10 cellular contexts compared by ENCODE assay signal in genomic region chr16:12120331-12120981, GRCh38.
DNase-seq lines count a peak whose midpoint lies in the region; ATAC-seq and TF ChIP-seq lines count a peak whose summit lies in the region.
"Had no signal": no experiment of that assay in that cellular context is flagged by ENCODE, and none has a peak within 500 bp of the region (broad histone marks: within the 10 kb centered on the region; RNA-seq: fewer than 3 reads in every experiment).

No MANE protein-coding gene starts in this region.

- no peak overlapping the region for H3K27ac Mint-ChIP-seq in activated T-helper 17 cell treated with anti-CD3 and anti-CD28 coated beads, Interleukin-2, amount 50 U/mL, for 72 hours
- H3K27ac Mint-ChIP-seq: activated naive CD4-positive, alpha-beta T cell treated with anti-CD3 and anti-CD28 coated beads, Interleukin-2, amount 10 ng/mL, durations not matched to agents 7 days and 5 days had no signal

- no peaks in the 10 kb centered on the region for H3K27me3 Mint-ChIP-seq in activated T-helper 17 cell treated with anti-CD3 and anti-CD28 coated beads, Interleukin-2, amount 50 U/mL, for 72 hours
- H3K27me3 Mint-ChIP-seq: activated naive CD4-positive, alpha-beta T cell treated with anti-CD3 and anti-CD28 coated beads, Interleukin-2, amount 10 ng/mL, durations not matched to agents 7 days and 5 days had no signal

- H3K79me2 ChIP-seq in SK-N-SH (ENCODE audit: insufficient read depth): no peaks in the 10 kb centered on the region

- H3K9me3 ChIP-seq in adipocyte (ENCODE audit: control insufficient read depth, low read length): no peaks in the 10 kb centered on the region
- H3K9me3 ChIP-seq in left ventricle myocardium inferior (replicated peaks): no peaks in the 10 kb centered on the region
- no peaks in the 10 kb centered on the region for H3K9me3 ChIP-seq in SK-N-SH
- H3K9me3 ChIP-seq: ovary had no signal

- no peak for TF ChIP-seq CTCF in left ventricle myocardium inferior (IDR thresholded peaks at IDR 0.05; ENCODE audit: borderline replicate concordance)
- no peak for TF ChIP-seq CTCF in SK-N-SH (IDR thresholded peaks at IDR 0.05)

- 85% methylated on average over 17 of the region's 17 CpGs for WGBS in SK-N-SH (ENCODE audit: low lambda C conversion rate)

- no peaks in the 10 kb centered on the region for H3K27me3 ChIP-seq in adipocyte (replicated peaks; ENCODE audit: control insufficient read depth, insufficient read depth, low read length)
- no peaks in the 10 kb centered on the region for H3K27me3 ChIP-seq in left ventricle myocardium inferior (ENCODE audit: low read depth)
- H3K27me3 ChIP-seq in SK-N-SH (ENCODE audit: insufficient read depth): no peaks in the 10 kb centered on the region
- H3K27me3 ChIP-seq: ovary had no signal

- H3K9me2 ChIP-seq in SK-N-SH: no peaks in the 10 kb centered on the region

- no peak overlapping the region for H2AFZ ChIP-seq in SK-N-SH (ENCODE audit: low read depth)

- no peak for TF ChIP-seq EP300 in SK-N-SH (IDR thresholded peaks at IDR 0.05; ENCODE audit: borderline replicate concordance in 1 of 2, low read depth in 1 of 2, low read length in 1 of 2)

- peaks cover 12% of the 10 kb centered on the region for H3K4me1 ChIP-seq in adipocyte (ENCODE audit: control insufficient read depth, insufficient read depth, low read length)
- H3K4me1 ChIP-seq in left ventricle myocardium inferior: peaks cover 29% of the 10 kb centered on the region
- H3K4me1 ChIP-seq in SK-N-SH (ENCODE audit: control insufficient read depth in 1 of 2, insufficient read depth in 2 of 2, low read depth in 1 of 2, low read length in 1 of 2): peaks cover 0 to 2% of the 10 kb centered on the region in 2 experiments; a peak in 1 of 4 replicates

- H4K20me1 ChIP-seq in SK-N-SH (ENCODE audit: insufficient read depth): no peaks in the 10 kb centered on the region

- H3K9me3 Mint-ChIP-seq in activated T-helper 17 cell treated with anti-CD3 and anti-CD28 coated beads, Interleukin-2, amount 50 U/mL, for 72 hours: no peaks in the 10 kb centered on the region
- H3K9me3 Mint-ChIP-seq: activated naive CD4-positive, alpha-beta T cell treated with anti-CD3 and anti-CD28 coated beads, Interleukin-2, amount 10 ng/mL, durations not matched to agents 7 days and 5 days had no signal

- H3K27ac ChIP-seq in left ventricle myocardium inferior (replicated peaks): peak overlapping the region; percentile 37
- no peak overlapping the region for H3K27ac ChIP-seq in SK-N-SH (ENCODE audit: low read depth in 2 of 2, low read length in 1 of 2)
- H3K27ac ChIP-seq: ovary had no signal

- intact Hi-C loops in left ventricle myocardium inferior (cut with micrococcal nuclease): no loop called here

- CTCF ChIA-PET in SK-N-SH (lab: Yijun Ruan, JAX): interaction anchor here (0.9 to 1.6 kb wide), 2 partner anchors 26 to 134 kb away, joined by 3 to 5 read pairs; no protein-coding TSS in a partner anchor

- H3F3A ChIP-seq in SK-N-SH (replicated peaks; ENCODE audit: insufficient read depth): no peaks in the 10 kb centered on the region

- H3K9ac ChIP-seq in adipocyte (ENCODE audit: low read length) (peak overlapping the region; percentile 47), SK-N-SH (no peak overlapping the region)

- H3K36me3 ChIP-seq in adipocyte (ENCODE audit: control insufficient read depth, insufficient read depth, low read length, severe bottlenecking) (no peaks in the 10 kb centered on the region), left ventricle myocardium inferior (no peaks in the 10 kb centered on the region), SK-N-SH (replicated peaks in 1 of 2; ENCODE audit: control insufficient read depth in 1 of 2, insufficient read depth in 2 of 2, low read length in 1 of 2) (no peaks in the 10 kb centered on the region)
- H3K36me3 ChIP-seq: ovary had no signal

- peaks cover 5% of the 10 kb centered on the region for H3K36me3 Mint-ChIP-seq in activated T-helper 17 cell treated with anti-CD3 and anti-CD28 coated beads, Interleukin-2, amount 50 U/mL, for 72 hours (ENCODE audit: low read depth)
- H3K36me3 Mint-ChIP-seq: activated naive CD4-positive, alpha-beta T cell treated with anti-CD3 and anti-CD28 coated beads, Interleukin-2, amount 10 ng/mL, durations not matched to agents 7 days and 5 days had no signal

- POLR2A ChIA-PET in SK-N-SH (lab: Yijun Ruan, JAX): no interaction called here

- no peak overlapping the region for H3K4me3 Mint-ChIP-seq in activated T-helper 17 cell treated with anti-CD3 and anti-CD28 coated beads, Interleukin-2, amount 50 U/mL, for 72 hours
- H3K4me3 Mint-ChIP-seq: activated naive CD4-positive, alpha-beta T cell treated with anti-CD3 and anti-CD28 coated beads, Interleukin-2, amount 10 ng/mL, durations not matched to agents 7 days and 5 days had no signal

- H3K4me2 ChIP-seq in SK-N-SH: no peak overlapping the region

- ATAC-seq in activated T-helper 17 cell treated with anti-CD3 and anti-CD28 coated beads, Interleukin-2, amount 50 U/mL, for 72 hours (replicated peaks): no peak

- TF ChIP-seq RAD21 in SK-N-SH (IDR thresholded peaks at IDR 0.05; ENCODE audit: low read length): no peak

- H3K4me3 ChIP-seq in adipocyte (ENCODE audit: low read length) (no peak overlapping the region), left ventricle myocardium inferior (peak overlapping the region; percentile 6), SK-N-SH (ENCODE audit: low read depth in 2 of 2, low read length in 1 of 2) (no peak overlapping the region)
- H3K4me3 ChIP-seq: ovary had no signal

- peak; percentile 82 for DNase-seq in NCI-H1436 (lab: John Stamatoyannopoulos, UW)
- DNase-seq in adipocyte (ENCODE audit: low read depth): peak; percentile 78
- peak; percentile 46 for DNase-seq in left ventricle myocardium inferior
- DNase-seq in stromal cell of bone marrow (ENCODE audit: low read depth): peak; percentile 79
- DNase-seq in activated naive CD4-positive, alpha-beta T cell treated with anti-CD3 and anti-CD28 coated beads, Interleukin-2, amount 50 U/mL, for 16 hours: no peak
- DNase-seq in SK-N-SH: no peak
- DNase-seq: activated naive CD4-positive, alpha-beta T cell treated with anti-CD3 and anti-CD28 coated beads, Interleukin-2, amount 10 ng/mL, durations not matched to agents 7 days and 5 days; NCI-H524 treated with DMSO at 0.1 percent for 48 hours had no signal

- peaks cover 12% of the 10 kb centered on the region for H3K4me1 Mint-ChIP-seq in activated T-helper 17 cell treated with anti-CD3 and anti-CD28 coated beads, Interleukin-2, amount 50 U/mL, for 72 hours
- H3K4me1 Mint-ChIP-seq: activated naive CD4-positive, alpha-beta T cell treated with anti-CD3 and anti-CD28 coated beads, Interleukin-2, amount 10 ng/mL, durations not matched to agents 7 days and 5 days had no signal

TF ChIP-seq in SK-N-SH, 30 proteins besides CTCF, POLR2A, EP300 and RAD21 (continues in another document):
- TF ChIP-seq ELF1 (IDR thresholded peaks at IDR 0.05): no peak
- TF ChIP-seq RFX5 (IDR thresholded peaks at IDR 0.05; ENCODE audit: low read length): no peak
- TF ChIP-seq NFIC (IDR thresholded peaks at IDR 0.05; ENCODE audit: borderline replicate concordance): no peak
- TF ChIP-seq POLR2AphosphoS5 (IDR thresholded peaks at IDR 0.05; ENCODE audit: low read depth, low read length): no peak
- no peak for TF ChIP-seq IRF3 (IDR thresholded peaks at IDR 0.05; ENCODE audit: low read depth, low read length)
- no peak for TF ChIP-seq TEAD4 (IDR thresholded peaks at IDR 0.05; ENCODE audit: borderline replicate concordance, insufficient read depth)
- no peak for TF ChIP-seq SMC3 (IDR thresholded peaks at IDR 0.05; ENCODE audit: low read depth, low read length)
- no peak for TF ChIP-seq TCF12 (IDR thresholded peaks at IDR 0.05)
- TF ChIP-seq USF2 (IDR thresholded peaks at IDR 0.05; ENCODE audit: borderline replicate concordance, low read depth, low read length): no peak
- TF ChIP-seq GATA2 (CRISPR knock-in tag; IDR thresholded peaks at IDR 0.05): no peak
- TF ChIP-seq PBX3 (IDR thresholded peaks at IDR 0.05): no peak
- no peak for TF ChIP-seq TAF1 (IDR thresholded peaks at IDR 0.05; ENCODE audit: borderline replicate concordance, low read depth, low read length)
- no peak for TF ChIP-seq FOXM1 (IDR thresholded peaks at IDR 0.05; ENCODE audit: low read depth)

Comparison
In these comparisons a context has a peak if more than half of its experiments do, and no peak if none do; other contexts are left out.
1. DNase-seq: peak in NCI-H1436 (single experiment), adipocyte (single experiment), left ventricle myocardium inferior (single experiment) and stromal cell of bone marrow (single experiment); none in activated naive CD4-positive, alpha-beta T cell treated with anti-CD3 and anti-CD28 coated beads, Interleukin-2, amount 50 U/mL, for 16 hours (single experiment) and SK-N-SH (single experiment).